In the genomic region with DNA sequence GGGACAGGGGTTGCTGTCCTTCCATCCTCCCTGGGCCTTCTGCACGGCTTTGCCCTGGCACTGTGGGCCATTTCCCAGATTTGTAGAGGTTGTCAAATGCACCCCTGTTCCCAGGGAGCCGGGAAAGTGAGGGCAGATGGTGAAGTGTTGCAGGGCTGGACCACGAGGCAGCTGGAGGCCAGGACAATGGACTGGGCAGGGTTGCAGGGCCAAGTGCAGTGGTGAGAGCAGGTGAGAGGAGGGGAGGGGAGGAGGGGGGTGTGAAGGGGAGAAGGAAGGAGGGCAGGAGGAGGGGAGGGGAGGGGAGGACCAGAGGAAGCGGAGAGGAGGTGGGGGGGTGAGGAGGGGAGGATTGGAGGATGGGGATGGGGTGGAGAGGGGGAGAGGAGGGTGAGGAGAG, we compare ENCODE assay signal across 1 cellular context.
TF ChIP-seq lines count a peak whose summit lies in the region.

No MANE protein-coding gene starts in this region.

TF ChIP-seq in H1, 55 proteins besides CTCF, POLR2A, EP300 and RAD21 (continued from another document):
- TF ChIP-seq CHD7 (IDR thresholded peaks at IDR 0.05; ENCODE audit: insufficient replicate concordance, low read length) (no peak), CEBPB (IDR thresholded peaks at IDR 0.05; ENCODE audit: low read depth, low read length) (no peak), TAF7 (optimal IDR thresholded peaks at IDR 0.05; ENCODE audit: borderline replicate concordance, low read depth, low read length) (no peak), SP1 (IDR thresholded peaks at IDR 0.05; ENCODE audit: low read depth, low read length) (no peak), GTF2F1 (IDR thresholded peaks at IDR 0.05; ENCODE audit: borderline replicate concordance, low read depth, low read length) (no peak), BRCA1 (IDR thresholded peaks at IDR 0.05; ENCODE audit: low read depth, low read length) (no peak), SIN3A (conservative IDR thresholded peaks at IDR 0.05 in 1 of 2, IDR thresholded peaks at IDR 0.05 in 1 of 2; ENCODE audit: low read depth in 1 of 2, low read length in 2 of 2) (no peak)
